Comparison of ENCODE assay signal across 19 cellular contexts in the genomic region with DNA sequence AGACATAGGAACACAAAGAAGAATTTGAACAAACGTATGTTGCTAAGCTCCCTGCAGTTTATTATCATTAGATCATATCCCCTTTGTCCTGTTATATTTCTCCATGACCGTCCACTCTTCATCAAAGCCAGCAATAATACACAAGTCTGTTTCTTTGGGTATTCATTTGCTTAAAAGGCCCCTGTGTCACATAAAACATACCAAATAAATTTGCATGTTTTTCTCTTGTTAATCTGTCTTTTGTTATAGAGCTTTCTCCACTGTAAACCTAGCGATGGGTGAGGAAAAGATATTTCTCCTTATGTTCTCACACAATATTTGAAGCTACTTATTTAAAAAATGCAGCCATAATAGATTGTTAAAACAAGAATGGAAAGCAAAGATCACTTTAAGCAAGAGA.
"Had no signal": no experiment of that assay in that cellular context is flagged by ENCODE, and none has a peak within 500 bp of the region (broad histone marks: within the 10 kb centered on the region; RNA-seq: fewer than 3 reads in every experiment).

No MANE protein-coding gene starts in this region.

- H3K27ac ChIP-seq: left lung, upper lobe of left lung had no signal

- H3K36me3 Mint-ChIP-seq: activated CD4-positive, alpha-beta memory T cell treated with anti-CD3 and anti-CD28 coated beads for 36 hours; naive thymus-derived CD8-positive, alpha-beta T cell had no signal

- H3K4me3 Mint-ChIP-seq: activated CD4-positive, alpha-beta memory T cell treated with anti-CD3 and anti-CD28 coated beads for 36 hours; activated naive CD8-positive, alpha-beta T cell treated with anti-CD3 and anti-CD28 coated beads, Interleukin-2, amount 50 U/mL, for 24 hours; activated T-cell treated with anti-CD3 and anti-CD28 coated beads, Interleukin-2, amount 50 U/mL, for 72 hours; T-helper 17 cell had no signal

- H3K9me3 ChIP-seq: left lung, upper lobe of left lung had no signal

- DNase-seq: activated CD4-positive, alpha-beta memory T cell treated with anti-CD3 and anti-CD28 coated beads for 36 hours; activated CD4-positive, alpha-beta T cell treated with anti-CD3 and anti-CD28 coated beads for 48 hours; activated effector memory CD4-positive, alpha-beta T cell treated with anti-CD3 and anti-CD28 coated beads, Interleukin-2, amount 50 U/mL, for 16 hours; activated naive CD4-positive, alpha-beta T cell treated with anti-CD3 and anti-CD28 coated beads, Interleukin-2, amount 50 U/mL, for 16 hours; activated naive CD8-positive, alpha-beta T cell treated with anti-CD3 and anti-CD28 coated beads, Interleukin-2, amount 50 U/mL, for 24 hours; activated T-cell treated with anti-CD3 and anti-CD28 coated beads, Interleukin-2, amount 50 U/mL, for 72 hours; cerebellar nuclear complex; cortex of kidney; erythroblast; foreskin melanocyte; kidney glomerular epithelial cell; left lung; naive thymus-derived CD8-positive, alpha-beta T cell; small intestine; stimulated activated CD4-positive, alpha-beta T cell treated with anti-CD3 and anti-CD28 coated beads, Interleukin-2, amount 100 ng/mL, for 24 hours; stimulated activated naive CD4-positive, alpha-beta T cell; T-helper 17 cell; upper lobe of left lung had no signal

- H3K36me3 ChIP-seq: left lung, upper lobe of left lung had no signal

- H3K27ac Mint-ChIP-seq: activated CD4-positive, alpha-beta memory T cell treated with anti-CD3 and anti-CD28 coated beads for 36 hours; activated T-cell treated with anti-CD3 and anti-CD28 coated beads, Interleukin-2, amount 50 U/mL, for 72 hours; T-helper 17 cell had no signal

- H3K9me3 Mint-ChIP-seq: activated CD4-positive, alpha-beta memory T cell treated with anti-CD3 and anti-CD28 coated beads for 36 hours; naive thymus-derived CD8-positive, alpha-beta T cell had no signal

- H3K4me1 ChIP-seq: upper lobe of left lung had no signal

- H3K27me3 Mint-ChIP-seq: activated CD4-positive, alpha-beta memory T cell treated with anti-CD3 and anti-CD28 coated beads for 36 hours; activated naive CD8-positive, alpha-beta T cell treated with anti-CD3 and anti-CD28 coated beads, Interleukin-2, amount 50 U/mL, for 24 hours had no signal

- H3K4me3 ChIP-seq: left lung, lung, upper lobe of left lung had no signal
